In the genomic region with DNA sequence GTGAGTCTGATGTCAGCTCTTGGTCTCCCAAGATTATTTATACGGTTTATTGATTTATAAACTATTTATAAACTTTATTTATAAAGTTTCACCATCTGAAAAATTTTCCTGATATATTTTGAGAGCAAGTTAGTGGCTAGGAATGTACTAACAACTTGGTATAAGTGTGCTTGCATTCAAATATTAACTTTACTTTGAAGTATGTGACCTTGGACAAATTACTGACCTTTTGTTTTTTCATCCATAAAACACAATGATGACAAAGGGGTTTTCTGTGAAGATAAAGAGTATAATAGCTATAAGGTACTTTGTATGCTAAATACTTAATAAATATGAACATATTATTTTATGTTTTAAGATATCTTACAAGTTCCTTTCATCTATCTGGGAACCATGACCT, we compare ENCODE assay signal across 1 cellular context.
A peak's percentile ranks its signal among the peaks of the same experiment; 100 is the strongest.
TF ChIP-seq lines count a peak whose summit lies in the region.

No MANE protein-coding gene starts in this region.

TF ChIP-seq in HepG2, 621 proteins besides CTCF, POLR2A, EP300 and RAD21 (continued from another document and continues in another):
- TF ChIP-seq NCOA5 (CRISPR knock-in tag; IDR thresholded peaks at IDR 0.05) (no peak), HIVEP1 (CRISPR knock-in tag; IDR thresholded peaks at IDR 0.05) (no peak), ZBTB7B (CRISPR knock-in tag; IDR thresholded peaks at IDR 0.05) (no peak), ZNF567 (CRISPR knock-in tag; IDR thresholded peaks at IDR 0.05; ENCODE audit: borderline replicate concordance) (no peak), REL (CRISPR knock-in tag; conservative IDR thresholded peaks at IDR 0.05) (no peak), HOXA7 (CRISPR knock-in tag; IDR thresholded peaks at IDR 0.05) (no peak), EHMT2 (IDR thresholded peaks at IDR 0.05; ENCODE audit: borderline replicate concordance, low read depth, low read length) (no peak; the same call in 1 of the 2 replicates), ZNF782 (CRISPR knock-in tag; IDR thresholded peaks at IDR 0.05; ENCODE audit: borderline replicate concordance) (no peak), SRSF9 (IDR thresholded peaks at IDR 0.05; ENCODE audit: borderline replicate concordance, insufficient read depth, low read depth, low read length, poor library complexity, severe bottlenecking) (no peak), ZNF746 (CRISPR knock-in tag; IDR thresholded peaks at IDR 0.05) (no peak), KDM1A (CRISPR knock-in tag; IDR thresholded peaks at IDR 0.05) (no peak), CHD2 (IDR thresholded peaks at IDR 0.05; ENCODE audit: low read depth, low read length) (no peak), NFIC (IDR thresholded peaks at IDR 0.05; ENCODE audit: low read length) (peak; percentile 65; the same call in 1 of the 2 replicates), BCL6 (CRISPR knock-in tag; IDR thresholded peaks at IDR 0.05) (0 out of 2 replicates have a peak, but pooled peaks have one; percentile 26), RAD51 (IDR thresholded peaks at IDR 0.05; ENCODE audit: borderline replicate concordance) (no peak), ZNF749 (CRISPR knock-in tag; IDR thresholded peaks at IDR 0.05; ENCODE audit: borderline replicate concordance) (no peak), MIXL1 (CRISPR knock-in tag; IDR thresholded peaks at IDR 0.05) (no peak; the same call in 1 of the 2 replicates), ISX (CRISPR knock-in tag; conservative IDR thresholded peaks at IDR 0.05) (no peak), SATB2 (CRISPR knock-in tag; IDR thresholded peaks at IDR 0.05) (no peak), TOE1 (CRISPR knock-in tag; IDR thresholded peaks at IDR 0.05) (no peak), SOX13 (IDR thresholded peaks at IDR 0.05) (peak; percentile 35; the same call in 1 of the 2 replicates), SOX13 (CRISPR knock-in tag; conservative IDR thresholded peaks at IDR 0.05 in 1 of 2, IDR thresholded peaks at IDR 0.05 in 1 of 2) (peak in 1 of 2 experiments; percentile 98; a peak in 2 of 4 replicates), HMG20A (CRISPR knock-in tag; IDR thresholded peaks at IDR 0.05; ENCODE audit: borderline replicate concordance) (peak; percentile 69; the same call in 1 of the 2 replicates), ISL2 (CRISPR knock-in tag; IDR thresholded peaks at IDR 0.05) (peak; percentile 66; the same call in 1 of the 2 replicates), ZNF138 (CRISPR knock-in tag; IDR thresholded peaks at IDR 0.05; ENCODE audit: low read depth) (no peak), ZNF17 (CRISPR knock-in tag; IDR thresholded peaks at IDR 0.05) (no peak), KLF11 (CRISPR knock-in tag; IDR thresholded peaks at IDR 0.05) (no peak)
- TF ChIP-seq, protein P1, sequence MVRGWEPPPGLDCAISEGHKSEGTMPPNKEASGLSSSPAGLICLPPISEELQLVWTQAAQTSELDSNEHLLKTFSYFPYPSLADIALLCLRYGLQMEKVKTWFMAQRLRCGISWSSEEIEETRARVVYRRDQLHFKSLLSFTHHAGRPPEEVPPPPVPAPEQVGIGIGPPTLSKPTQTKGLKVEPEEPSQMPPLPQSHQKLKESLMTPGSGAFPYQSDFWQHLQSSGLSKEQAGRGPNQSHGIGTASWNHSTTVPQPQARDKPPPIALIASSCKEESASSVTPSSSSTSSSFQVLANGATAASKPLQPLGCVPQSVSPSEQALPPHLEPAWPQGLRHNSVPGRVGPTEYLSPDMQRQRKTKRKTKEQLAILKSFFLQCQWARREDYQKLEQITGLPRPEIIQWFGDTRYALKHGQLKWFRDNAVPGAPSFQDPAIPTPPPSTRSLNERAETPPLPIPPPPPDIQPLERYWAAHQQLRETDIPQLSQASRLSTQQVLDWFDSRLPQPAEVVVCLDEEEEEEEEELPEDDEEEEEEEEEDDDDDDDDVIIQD (CRISPR knock-in tag; IDR thresholded peaks at IDR 0.05; ENCODE audit: low read depth), result peak; percentile 74; the same call in 1 of the 2 replicates
- TF ChIP-seq, protein P2, sequence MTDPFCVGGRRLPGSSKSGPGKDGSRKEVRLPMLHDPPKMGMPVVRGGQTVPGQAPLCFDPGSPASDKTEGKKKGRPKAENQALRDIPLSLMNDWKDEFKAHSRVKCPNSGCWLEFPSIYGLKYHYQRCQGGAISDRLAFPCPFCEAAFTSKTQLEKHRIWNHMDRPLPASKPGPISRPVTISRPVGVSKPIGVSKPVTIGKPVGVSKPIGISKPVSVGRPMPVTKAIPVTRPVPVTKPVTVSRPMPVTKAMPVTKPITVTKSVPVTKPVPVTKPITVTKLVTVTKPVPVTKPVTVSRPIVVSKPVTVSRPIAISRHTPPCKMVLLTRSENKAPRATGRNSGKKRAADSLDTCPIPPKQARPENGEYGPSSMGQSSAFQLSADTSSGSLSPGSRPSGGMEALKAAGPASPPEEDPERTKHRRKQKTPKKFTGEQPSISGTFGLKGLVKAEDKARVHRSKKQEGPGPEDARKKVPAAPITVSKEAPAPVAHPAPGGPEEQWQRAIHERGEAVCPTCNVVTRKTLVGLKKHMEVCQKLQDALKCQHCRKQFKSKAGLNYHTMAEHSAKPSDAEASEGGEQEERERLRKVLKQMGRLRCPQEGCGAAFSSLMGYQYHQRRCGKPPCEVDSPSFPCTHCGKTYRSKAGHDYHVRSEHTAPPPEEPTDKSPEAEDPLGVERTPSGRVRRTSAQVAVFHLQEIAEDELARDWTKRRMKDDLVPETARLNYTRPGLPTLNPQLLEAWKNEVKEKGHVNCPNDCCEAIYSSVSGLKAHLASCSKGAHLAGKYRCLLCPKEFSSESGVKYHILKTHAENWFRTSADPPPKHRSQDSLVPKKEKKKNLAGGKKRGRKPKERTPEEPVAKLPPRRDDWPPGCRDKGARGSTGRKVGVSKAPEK (CRISPR knock-in tag; IDR thresholded peaks at IDR 0.05; ENCODE audit: borderline replicate concordance), result no peak
- TF ChIP-seq, protein P3, sequence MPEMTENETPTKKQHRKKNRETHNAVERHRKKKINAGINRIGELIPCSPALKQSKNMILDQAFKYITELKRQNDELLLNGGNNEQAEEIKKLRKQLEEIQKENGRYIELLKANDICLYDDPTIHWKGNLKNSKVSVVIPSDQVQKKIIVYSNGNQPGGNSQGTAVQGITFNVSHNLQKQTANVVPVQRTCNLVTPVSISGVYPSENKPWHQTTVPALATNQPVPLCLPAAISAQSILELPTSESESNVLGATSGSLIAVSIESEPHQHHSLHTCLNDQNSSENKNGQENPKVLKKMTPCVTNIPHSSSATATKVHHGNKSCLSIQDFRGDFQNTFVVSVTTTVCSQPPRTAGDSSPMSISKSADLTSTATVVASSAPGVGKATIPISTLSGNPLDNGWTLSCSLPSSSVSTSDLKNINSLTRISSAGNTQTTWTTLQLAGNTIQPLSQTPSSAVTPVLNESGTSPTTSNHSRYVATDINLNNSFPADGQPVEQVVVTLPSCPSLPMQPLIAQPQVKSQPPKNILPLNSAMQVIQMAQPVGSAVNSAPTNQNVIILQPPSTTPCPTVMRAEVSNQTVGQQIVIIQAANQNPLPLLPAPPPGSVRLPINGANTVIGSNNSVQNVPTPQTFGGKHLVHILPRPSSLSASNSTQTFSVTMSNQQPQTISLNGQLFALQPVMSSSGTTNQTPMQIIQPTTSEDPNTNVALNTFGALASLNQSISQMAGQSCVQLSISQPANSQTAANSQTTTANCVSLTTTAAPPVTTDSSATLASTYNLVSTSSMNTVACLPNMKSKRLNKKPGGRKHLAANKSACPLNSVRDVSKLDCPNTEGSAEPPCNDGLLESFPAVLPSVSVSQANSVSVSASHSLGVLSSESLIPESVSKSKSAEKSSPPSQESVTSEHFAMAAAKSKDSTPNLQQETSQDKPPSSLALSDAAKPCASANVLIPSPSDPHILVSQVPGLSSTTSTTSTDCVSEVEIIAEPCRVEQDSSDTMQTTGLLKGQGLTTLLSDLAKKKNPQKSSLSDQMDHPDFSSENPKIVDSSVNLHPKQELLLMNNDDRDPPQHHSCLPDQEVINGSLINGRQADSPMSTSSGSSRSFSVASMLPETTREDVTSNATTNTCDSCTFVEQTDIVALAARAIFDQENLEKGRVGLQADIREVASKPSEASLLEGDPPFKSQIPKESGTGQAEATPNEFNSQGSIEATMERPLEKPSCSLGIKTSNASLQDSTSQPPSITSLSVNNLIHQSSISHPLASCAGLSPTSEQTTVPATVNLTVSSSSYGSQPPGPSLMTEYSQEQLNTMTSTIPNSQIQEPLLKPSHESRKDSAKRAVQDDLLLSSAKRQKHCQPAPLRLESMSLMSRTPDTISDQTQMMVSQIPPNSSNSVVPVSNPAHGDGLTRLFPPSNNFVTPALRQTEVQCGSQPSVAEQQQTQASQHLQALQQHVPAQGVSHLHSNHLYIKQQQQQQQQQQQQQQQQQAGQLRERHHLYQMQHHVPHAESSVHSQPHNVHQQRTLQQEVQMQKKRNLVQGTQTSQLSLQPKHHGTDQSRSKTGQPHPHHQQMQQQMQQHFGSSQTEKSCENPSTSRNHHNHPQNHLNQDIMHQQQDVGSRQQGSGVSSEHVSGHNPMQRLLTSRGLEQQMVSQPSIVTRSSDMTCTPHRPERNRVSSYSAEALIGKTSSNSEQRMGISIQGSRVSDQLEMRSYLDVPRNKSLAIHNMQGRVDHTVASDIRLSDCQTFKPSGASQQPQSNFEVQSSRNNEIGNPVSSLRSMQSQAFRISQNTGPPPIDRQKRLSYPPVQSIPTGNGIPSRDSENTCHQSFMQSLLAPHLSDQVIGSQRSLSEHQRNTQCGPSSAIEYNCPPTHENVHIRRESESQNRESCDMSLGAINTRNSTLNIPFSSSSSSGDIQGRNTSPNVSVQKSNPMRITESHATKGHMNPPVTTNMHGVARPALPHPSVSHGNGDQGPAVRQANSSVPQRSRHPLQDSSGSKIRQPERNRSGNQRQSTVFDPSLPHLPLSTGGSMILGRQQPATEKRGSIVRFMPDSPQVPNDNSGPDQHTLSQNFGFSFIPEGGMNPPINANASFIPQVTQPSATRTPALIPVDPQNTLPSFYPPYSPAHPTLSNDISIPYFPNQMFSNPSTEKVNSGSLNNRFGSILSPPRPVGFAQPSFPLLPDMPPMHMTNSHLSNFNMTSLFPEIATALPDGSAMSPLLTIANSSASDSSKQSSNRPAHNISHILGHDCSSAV (CRISPR knock-in tag; IDR thresholded peaks at IDR 0.05; ENCODE audit: borderline replicate concordance), result no peak
- TF ChIP-seq, protein P4, sequence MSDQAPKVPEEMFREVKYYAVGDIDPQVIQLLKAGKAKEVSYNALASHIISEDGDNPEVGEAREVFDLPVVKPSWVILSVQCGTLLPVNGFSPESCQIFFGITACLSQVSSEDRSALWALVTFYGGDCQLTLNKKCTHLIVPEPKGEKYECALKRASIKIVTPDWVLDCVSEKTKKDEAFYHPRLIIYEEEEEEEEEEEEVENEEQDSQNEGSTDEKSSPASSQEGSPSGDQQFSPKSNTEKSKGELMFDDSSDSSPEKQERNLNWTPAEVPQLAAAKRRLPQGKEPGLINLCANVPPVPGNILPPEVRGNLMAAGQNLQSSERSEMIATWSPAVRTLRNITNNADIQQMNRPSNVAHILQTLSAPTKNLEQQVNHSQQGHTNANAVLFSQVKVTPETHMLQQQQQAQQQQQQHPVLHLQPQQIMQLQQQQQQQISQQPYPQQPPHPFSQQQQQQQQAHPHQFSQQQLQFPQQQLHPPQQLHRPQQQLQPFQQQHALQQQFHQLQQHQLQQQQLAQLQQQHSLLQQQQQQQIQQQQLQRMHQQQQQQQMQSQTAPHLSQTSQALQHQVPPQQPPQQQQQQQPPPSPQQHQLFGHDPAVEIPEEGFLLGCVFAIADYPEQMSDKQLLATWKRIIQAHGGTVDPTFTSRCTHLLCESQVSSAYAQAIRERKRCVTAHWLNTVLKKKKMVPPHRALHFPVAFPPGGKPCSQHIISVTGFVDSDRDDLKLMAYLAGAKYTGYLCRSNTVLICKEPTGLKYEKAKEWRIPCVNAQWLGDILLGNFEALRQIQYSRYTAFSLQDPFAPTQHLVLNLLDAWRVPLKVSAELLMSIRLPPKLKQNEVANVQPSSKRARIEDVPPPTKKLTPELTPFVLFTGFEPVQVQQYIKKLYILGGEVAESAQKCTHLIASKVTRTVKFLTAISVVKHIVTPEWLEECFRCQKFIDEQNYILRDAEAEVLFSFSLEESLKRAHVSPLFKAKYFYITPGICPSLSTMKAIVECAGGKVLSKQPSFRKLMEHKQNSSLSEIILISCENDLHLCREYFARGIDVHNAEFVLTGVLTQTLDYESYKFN (CRISPR knock-in tag; conservative IDR thresholded peaks at IDR 0.05), result peak; percentile 53; the same call in 1 of the 2 replicates
- TF ChIP-seq, protein P5, sequence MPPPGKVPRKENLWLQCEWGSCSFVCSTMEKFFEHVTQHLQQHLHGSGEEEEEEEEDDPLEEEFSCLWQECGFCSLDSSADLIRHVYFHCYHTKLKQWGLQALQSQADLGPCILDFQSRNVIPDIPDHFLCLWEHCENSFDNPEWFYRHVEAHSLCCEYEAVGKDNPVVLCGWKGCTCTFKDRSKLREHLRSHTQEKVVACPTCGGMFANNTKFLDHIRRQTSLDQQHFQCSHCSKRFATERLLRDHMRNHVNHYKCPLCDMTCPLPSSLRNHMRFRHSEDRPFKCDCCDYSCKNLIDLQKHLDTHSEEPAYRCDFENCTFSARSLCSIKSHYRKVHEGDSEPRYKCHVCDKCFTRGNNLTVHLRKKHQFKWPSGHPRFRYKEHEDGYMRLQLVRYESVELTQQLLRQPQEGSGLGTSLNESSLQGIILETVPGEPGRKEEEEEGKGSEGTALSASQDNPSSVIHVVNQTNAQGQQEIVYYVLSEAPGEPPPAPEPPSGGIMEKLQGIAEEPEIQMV (CRISPR knock-in tag; IDR thresholded peaks at IDR 0.05; ENCODE audit: low read depth), result no peak
- TF ChIP-seq, protein P6, sequence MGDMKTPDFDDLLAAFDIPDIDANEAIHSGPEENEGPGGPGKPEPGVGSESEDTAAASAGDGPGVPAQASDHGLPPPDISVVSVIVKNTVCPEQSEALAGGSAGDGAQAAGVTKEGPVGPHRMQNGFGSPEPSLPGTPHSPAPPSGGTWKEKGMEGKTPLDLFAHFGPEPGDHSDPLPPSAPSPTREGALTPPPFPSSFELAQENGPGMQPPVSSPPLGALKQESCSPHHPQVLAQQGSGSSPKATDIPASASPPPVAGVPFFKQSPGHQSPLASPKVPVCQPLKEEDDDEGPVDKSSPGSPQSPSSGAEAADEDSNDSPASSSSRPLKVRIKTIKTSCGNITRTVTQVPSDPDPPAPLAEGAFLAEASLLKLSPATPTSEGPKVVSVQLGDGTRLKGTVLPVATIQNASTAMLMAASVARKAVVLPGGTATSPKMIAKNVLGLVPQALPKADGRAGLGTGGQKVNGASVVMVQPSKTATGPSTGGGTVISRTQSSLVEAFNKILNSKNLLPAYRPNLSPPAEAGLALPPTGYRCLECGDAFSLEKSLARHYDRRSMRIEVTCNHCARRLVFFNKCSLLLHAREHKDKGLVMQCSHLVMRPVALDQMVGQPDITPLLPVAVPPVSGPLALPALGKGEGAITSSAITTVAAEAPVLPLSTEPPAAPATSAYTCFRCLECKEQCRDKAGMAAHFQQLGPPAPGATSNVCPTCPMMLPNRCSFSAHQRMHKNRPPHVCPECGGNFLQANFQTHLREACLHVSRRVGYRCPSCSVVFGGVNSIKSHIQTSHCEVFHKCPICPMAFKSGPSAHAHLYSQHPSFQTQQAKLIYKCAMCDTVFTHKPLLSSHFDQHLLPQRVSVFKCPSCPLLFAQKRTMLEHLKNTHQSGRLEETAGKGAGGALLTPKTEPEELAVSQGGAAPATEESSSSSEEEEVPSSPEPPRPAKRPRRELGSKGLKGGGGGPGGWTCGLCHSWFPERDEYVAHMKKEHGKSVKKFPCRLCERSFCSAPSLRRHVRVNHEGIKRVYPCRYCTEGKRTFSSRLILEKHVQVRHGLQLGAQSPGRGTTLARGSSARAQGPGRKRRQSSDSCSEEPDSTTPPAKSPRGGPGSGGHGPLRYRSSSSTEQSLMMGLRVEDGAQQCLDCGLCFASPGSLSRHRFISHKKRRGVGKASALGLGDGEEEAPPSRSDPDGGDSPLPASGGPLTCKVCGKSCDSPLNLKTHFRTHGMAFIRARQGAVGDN (CRISPR knock-in tag; IDR thresholded peaks at IDR 0.05), result no peak
